In genomic region chr11:43172477-43172876, GRCh38 we compare ENCODE assay signal across 32 cellular contexts.
DNase-seq lines count a peak whose midpoint lies in the region; ATAC-seq and TF ChIP-seq lines count a peak whose summit lies in the region.
"Had no signal": no experiment of that assay in that cellular context is flagged by ENCODE, and none has a peak within 500 bp of the region (broad histone marks: within the 10 kb centered on the region; RNA-seq: fewer than 3 reads in every experiment).

No MANE protein-coding gene starts in this region.

- no peaks in the 10 kb centered on the region for H3K4me1 Mint-ChIP-seq in activated T-helper 17 cell treated with anti-CD3 and anti-CD28 coated beads, Interleukin-2, amount 50 U/mL, for 72 hours
- no peaks in the 10 kb centered on the region for H3K4me1 Mint-ChIP-seq in glutamatergic neuron (ENCODE audit: low read depth, unreplicated experiment)
- H3K4me1 Mint-ChIP-seq: B cell; CD14-positive monocyte; CD4-positive, alpha-beta memory T cell; CD4-positive, CD25-positive, alpha-beta regulatory T cell; CD8-positive, alpha-beta memory T cell had no signal

- ATAC-seq in activated T-helper 17 cell treated with anti-CD3 and anti-CD28 coated beads, Interleukin-2, amount 50 U/mL, for 72 hours (replicated peaks) = peak; percentile 14
- ATAC-seq in GM21367 (IDR thresholded peaks at IDR 0.05; ENCODE audit: unreplicated experiment) = no peak
- ATAC-seq: A549; CD8-positive, alpha-beta T cell had no signal

- no peaks in the 10 kb centered on the region for H3K27me3 ChIP-seq in esophagus muscularis mucosa
- H3K27me3 ChIP-seq: BE2C; BLaER1; BLaER1 treated with 17β-estradiol and CSF1 and Interleukin-3, amounts not matched to agents 10 nM and 100 nM had no signal

- peaks cover 3% of the 10 kb centered on the region for H3K27me3 Mint-ChIP-seq in activated T-helper 17 cell treated with anti-CD3 and anti-CD28 coated beads, Interleukin-2, amount 50 U/mL, for 72 hours
- no peaks in the 10 kb centered on the region for H3K27me3 Mint-ChIP-seq in glutamatergic neuron (ENCODE audit: unreplicated experiment)
- H3K27me3 Mint-ChIP-seq: B cell; CD4-positive, alpha-beta memory T cell; CD4-positive, alpha-beta T cell; CD4-positive, CD25-positive, alpha-beta regulatory T cell; CD8-positive, alpha-beta memory T cell had no signal

- TF ChIP-seq EP300 in esophagus muscularis mucosa (IDR thresholded peaks at IDR 0.05) = no peak

- H3K9me3 ChIP-seq in esophagus muscularis mucosa = no peaks in the 10 kb centered on the region
- H3K9me3 ChIP-seq: A549, BE2C, BLaER1, Caco-2 had no signal

- no peaks in the 10 kb centered on the region for H3K4me1 ChIP-seq in esophagus muscularis mucosa
- H3K4me1 ChIP-seq: A549; BE2C; BLaER1; BLaER1 treated with 17β-estradiol and CSF1 and Interleukin-3, amounts not matched to agents 10 nM and 100 nM; Caco-2 had no signal

- no peak overlapping the region for H3K4me3 Mint-ChIP-seq in activated T-helper 17 cell treated with anti-CD3 and anti-CD28 coated beads, Interleukin-2, amount 50 U/mL, for 72 hours
- no peak overlapping the region for H3K4me3 Mint-ChIP-seq in glutamatergic neuron (ENCODE audit: unreplicated experiment)
- H3K4me3 Mint-ChIP-seq: B cell; CD14-positive monocyte; CD4-positive, alpha-beta memory T cell; CD4-positive, alpha-beta T cell; CD4-positive, CD25-positive, alpha-beta regulatory T cell; CD8-positive, alpha-beta memory T cell; CD8-positive, alpha-beta T cell had no signal

- TF ChIP-seq CTCF in C4-2B (conservative IDR thresholded peaks at IDR 0.05) (peak; percentile 17; the same call in 1 of the 2 replicates), esophagus muscularis mucosa (IDR thresholded peaks at IDR 0.05) (no peak), glutamatergic neuron (IDR thresholded peaks at IDR 0.05; ENCODE audit: partially characterized antibody, unreplicated experiment) (no peak)

- no peak overlapping the region for H3K4me3 ChIP-seq in esophagus muscularis mucosa
- H3K4me3 ChIP-seq: A549; BLaER1; BLaER1 treated with 17β-estradiol and CSF1 and Interleukin-3, amounts not matched to agents 10 nM and 100 nM had no signal

- H3K27ac Mint-ChIP-seq in activated T-helper 17 cell treated with anti-CD3 and anti-CD28 coated beads, Interleukin-2, amount 50 U/mL, for 72 hours = no peak overlapping the region
- H3K27ac Mint-ChIP-seq in glutamatergic neuron (ENCODE audit: unreplicated experiment) = no peak overlapping the region
- H3K27ac Mint-ChIP-seq: B cell; CD14-positive monocyte; CD4-positive, alpha-beta memory T cell; CD4-positive, alpha-beta T cell; CD4-positive, CD25-positive, alpha-beta regulatory T cell; CD8-positive, alpha-beta memory T cell; CD8-positive, alpha-beta T cell had no signal

- 76% methylated on average over 2 of the region's 2 CpGs for WGBS in esophagus muscularis mucosa

- no peak for TF ChIP-seq POLR2A in esophagus muscularis mucosa (IDR thresholded peaks at IDR 0.05; ENCODE audit: low read depth)

- H3K27ac ChIP-seq in C4-2B = no peak overlapping the region
- H3K27ac ChIP-seq in esophagus muscularis mucosa (replicated peaks in 1 of 4) = no peak overlapping the region
- H3K27ac ChIP-seq: 22Rv1; A549; BLaER1; BLaER1 treated with 17β-estradiol and CSF1 and Interleukin-3, amounts not matched to agents 10 nM and 100 nM had no signal

- H3K36me3 ChIP-seq in esophagus muscularis mucosa = no peaks in the 10 kb centered on the region
- H3K36me3 ChIP-seq: BE2C; BLaER1; BLaER1 treated with 17β-estradiol and CSF1 and Interleukin-3, amounts not matched to agents 10 nM and 100 nM had no signal

- intact Hi-C loops in esophagus muscularis mucosa (cut with DNase I) = no loop called here

- H3K9me3 Mint-ChIP-seq in activated T-helper 17 cell treated with anti-CD3 and anti-CD28 coated beads, Interleukin-2, amount 50 U/mL, for 72 hours = peaks cover 5% of the 10 kb centered on the region
- no peaks in the 10 kb centered on the region for H3K9me3 Mint-ChIP-seq in glutamatergic neuron (ENCODE audit: unreplicated experiment)

- peak; percentile 60 for DNase-seq in esophagus muscularis mucosa (ENCODE audit: extremely low spot score)
- DNase-seq in glutamatergic neuron = no peak
- DNase-seq in NCI-H526 (lab: John Stamatoyannopoulos, UW) = no peak
- DNase-seq: 8988T; ACHN; AML-193; BE2C; C1 segment of cervical spinal cord; Caco-2; Calu3; CD4-positive, alpha-beta memory T cell; CD4-positive, alpha-beta T cell; CD4-positive, CD25-positive, alpha-beta regulatory T cell; CD8-positive, alpha-beta memory T cell; CD8-positive, alpha-beta T cell; COR-L47; DMS 273 treated with DMSO at 0.1 percent for 48 hours; DMS153; DMS53; DMS79; DMS79 treated with DMSO at 0.1 percent for 48 hours; DND-41; EL had no signal

- H3K36me3 Mint-ChIP-seq in activated T-helper 17 cell treated with anti-CD3 and anti-CD28 coated beads, Interleukin-2, amount 50 U/mL, for 72 hours (ENCODE audit: low read depth) = no peaks in the 10 kb centered on the region
- H3K36me3 Mint-ChIP-seq in glutamatergic neuron (ENCODE audit: unreplicated experiment) = peaks cover 3% of the 10 kb centered on the region
- H3K36me3 Mint-ChIP-seq: CD14-positive monocyte; CD4-positive, alpha-beta memory T cell; CD4-positive, CD25-positive, alpha-beta regulatory T cell; CD8-positive, alpha-beta memory T cell; CD8-positive, alpha-beta T cell had no signal
